Comparison of ENCODE assay signal across 1 cellular context in the genomic region with DNA sequence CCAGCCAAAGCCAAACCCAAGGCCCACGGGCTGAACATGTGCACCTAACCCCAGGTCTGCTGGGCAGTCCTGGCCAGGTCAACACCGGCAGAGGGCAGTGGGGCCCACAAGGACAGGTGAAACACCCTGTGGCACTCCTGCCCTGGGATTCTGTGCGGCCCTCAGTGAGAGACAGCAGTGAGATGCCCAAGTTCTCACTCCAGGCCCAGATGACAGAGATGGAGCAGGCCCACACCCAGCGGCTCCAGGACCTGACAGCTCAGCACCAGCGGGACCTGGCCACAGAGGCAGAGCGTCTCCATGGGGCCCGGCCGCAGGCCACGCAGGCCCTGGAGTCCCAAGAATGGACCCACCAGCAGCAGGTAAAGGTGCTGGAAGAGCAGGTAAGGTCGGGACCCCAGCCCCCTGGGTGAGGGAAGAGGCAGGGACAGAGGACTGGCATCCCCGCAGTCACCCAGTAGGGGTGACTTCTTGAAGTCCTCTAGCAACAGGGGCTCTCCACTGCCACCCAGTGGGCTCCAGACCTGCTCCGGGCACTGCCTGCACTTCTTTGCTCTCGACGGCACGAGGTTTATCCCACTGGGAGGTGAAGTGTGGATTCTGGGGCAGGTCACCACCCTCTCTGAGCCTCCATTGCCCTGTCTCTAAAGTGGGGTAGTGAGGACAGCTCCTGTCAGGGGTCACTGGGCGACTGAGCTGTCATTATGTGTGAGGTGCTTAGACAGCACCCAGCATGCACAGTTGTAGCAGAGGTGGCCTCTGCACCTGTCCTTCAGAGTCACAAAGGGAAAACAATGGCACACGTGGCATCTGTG.
TF ChIP-seq lines count a peak whose summit lies in the region.

No MANE protein-coding gene starts in this region.

TF ChIP-seq in H1, 55 proteins besides CTCF, POLR2A, EP300 and RAD21:
- TF ChIP-seq CEBPB (IDR thresholded peaks at IDR 0.05; ENCODE audit: low read depth, low read length) = no peak
- TF ChIP-seq MAFK (IDR thresholded peaks at IDR 0.05; ENCODE audit: low read depth, low read length) = no peak
- TF ChIP-seq, protein P1, sequence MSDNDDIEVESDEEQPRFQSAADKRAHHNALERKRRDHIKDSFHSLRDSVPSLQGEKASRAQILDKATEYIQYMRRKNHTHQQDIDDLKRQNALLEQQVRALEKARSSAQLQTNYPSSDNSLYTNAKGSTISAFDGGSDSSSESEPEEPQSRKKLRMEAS (IDR thresholded peaks at IDR 0.05) = no peak
- TF ChIP-seq SIX5 (IDR thresholded peaks at IDR 0.05; ENCODE audit: low read depth, low read length) = no peak
- no peak for TF ChIP-seq TBP (IDR thresholded peaks at IDR 0.05; ENCODE audit: low read depth, low read length)
- no peak for TF ChIP-seq CBX8 (IDR thresholded peaks at IDR 0.05; ENCODE audit: borderline replicate concordance, low read depth, low read length)
- TF ChIP-seq CHD1 (IDR thresholded peaks at IDR 0.05; ENCODE audit: low read depth, low read length) = no peak
- no peak for TF ChIP-seq EGR1 (IDR thresholded peaks at IDR 0.05; ENCODE audit: borderline replicate concordance, low read depth, low read length)
- TF ChIP-seq ZNF274 (IDR thresholded peaks at IDR 0.05; ENCODE audit: borderline replicate concordance, extremely low read depth, low read length) = no peak
- no peak for TF ChIP-seq TCF12 (IDR thresholded peaks at IDR 0.05; ENCODE audit: low read depth, low read length)
- no peak for TF ChIP-seq JUND (IDR thresholded peaks at IDR 0.05; ENCODE audit: low read length)
- no peak for TF ChIP-seq POLR2AphosphoS5 (IDR thresholded peaks at IDR 0.05; ENCODE audit: low read depth, low read length)
- no peak for TF ChIP-seq RBBP5 (IDR thresholded peaks at IDR 0.05; ENCODE audit: borderline replicate concordance, low read depth, low read length)
- no peak for TF ChIP-seq HDAC2 (IDR thresholded peaks at IDR 0.05; ENCODE audit: borderline replicate concordance in 1 of 2, low read depth in 2 of 2, low read length in 2 of 2)
- TF ChIP-seq JUN (IDR thresholded peaks at IDR 0.05; ENCODE audit: low read depth, low read length) = no peak
- no peak for TF ChIP-seq YY1 (IDR thresholded peaks at IDR 0.05; ENCODE audit: low read depth, low read length)
- no peak for TF ChIP-seq RFX5 (IDR thresholded peaks at IDR 0.05; ENCODE audit: borderline replicate concordance, low read depth, low read length)
- TF ChIP-seq SP1 (IDR thresholded peaks at IDR 0.05; ENCODE audit: low read depth, low read length) = no peak
- no peak for TF ChIP-seq SRF (IDR thresholded peaks at IDR 0.05; ENCODE audit: low read depth, low read length)
- no peak for TF ChIP-seq CHD2 (IDR thresholded peaks at IDR 0.05; ENCODE audit: low read length)
TF ChIP-seq in H1: peak in this region for 0.
